Comparison of ENCODE assay signal across 10 cellular contexts in genomic region chr10:104424719-104425118, GRCh38.
A peak's percentile ranks its signal among the peaks of the same experiment; 100 is the strongest.
DNase-seq lines count a peak whose midpoint lies in the region; ATAC-seq and TF ChIP-seq lines count a peak whose summit lies in the region.
"Had no signal": no experiment of that assay in that cellular context is flagged by ENCODE, and none has a peak within 500 bp of the region (broad histone marks: within the 10 kb centered on the region; RNA-seq: fewer than 3 reads in every experiment).

No MANE protein-coding gene starts in this region.

- H3K27me3 ChIP-seq in suprapubic skin: no peaks in the 10 kb centered on the region

- no peak for TF ChIP-seq EP300 in suprapubic skin (IDR thresholded peaks at IDR 0.05)

- no peaks in the 10 kb centered on the region for H3K36me3 ChIP-seq in suprapubic skin

- H3K4me1 ChIP-seq in suprapubic skin: peaks cover 5% of the 10 kb centered on the region

- no peak for TF ChIP-seq POLR2A in suprapubic skin (IDR thresholded peaks at IDR 0.05)

- 69% methylated on average over 1 of the region's 1 CpG for WGBS in suprapubic skin

- no peak for TF ChIP-seq CTCF in fibroblast of mammary gland (conservative IDR thresholded peaks at IDR 0.05; ENCODE audit: control insufficient read depth, insufficient read depth, low read depth, low read length)
- TF ChIP-seq CTCF in suprapubic skin (IDR thresholded peaks at IDR 0.05): no peak

- peak; percentile 51 for DNase-seq in fibroblast of mammary gland (ENCODE audit: low read depth)
- no peak for DNase-seq in suprapubic skin (ENCODE audit: low spot score in 2 of 2)
- no peak for DNase-seq in stimulated activated CD4-positive, alpha-beta T cell treated with anti-CD3 and anti-CD28 coated beads, Interleukin-4, amount 100 ng/mL, for 24 hours
- DNase-seq in DMS53 (lab: John Stamatoyannopoulos, UW): no peak
- no peak for DNase-seq in cortex of kidney (lab: John Stamatoyannopoulos, UW)
- DNase-seq: left ventricle myocardium superior, NCI-H1105 treated with DMSO at 0.1 percent for 48 hours had no signal

- no peak overlapping the region for H3K27ac ChIP-seq in suprapubic skin

- ATAC-seq in GM18870 (IDR thresholded peaks at IDR 0.05; ENCODE audit: unreplicated experiment): peak; percentile 99
- peak; percentile 97 for ATAC-seq in GM21529 (IDR thresholded peaks at IDR 0.05; ENCODE audit: unreplicated experiment)
- ATAC-seq in HG03196 (IDR thresholded peaks at IDR 0.05; ENCODE audit: unreplicated experiment): peak; percentile 97
- ATAC-seq: left ventricle myocardium superior had no signal

- H3K4me3 ChIP-seq in fibroblast of mammary gland (ENCODE audit: control insufficient read depth, low read depth, low read length): no peak overlapping the region
- H3K4me3 ChIP-seq in suprapubic skin: no peak overlapping the region

- H3K9me3 ChIP-seq in suprapubic skin: no peaks in the 10 kb centered on the region
